In genomic region chr12:96396914-96397313, GRCh38 we compare ENCODE assay signal across 1 cellular context.
TF ChIP-seq lines count a peak whose summit lies in the region.

No MANE protein-coding gene starts in this region.

TF ChIP-seq in HepG2, 621 proteins besides CTCF, POLR2A, EP300 and RAD21:
- TF ChIP-seq CEBPG (CRISPR knock-in tag; IDR thresholded peaks at IDR 0.05), result no peak
- TF ChIP-seq ATF7 (IDR thresholded peaks at IDR 0.05), result no peak
- TF ChIP-seq ATF7 (CRISPR knock-in tag; IDR thresholded peaks at IDR 0.05), result no peak
- TF ChIP-seq ZNF614 (CRISPR knock-in tag; IDR thresholded peaks at IDR 0.05; ENCODE audit: borderline replicate concordance), result no peak
- no peak for TF ChIP-seq MAFG (CRISPR knock-in tag; IDR thresholded peaks at IDR 0.05)
- TF ChIP-seq, protein P1, sequence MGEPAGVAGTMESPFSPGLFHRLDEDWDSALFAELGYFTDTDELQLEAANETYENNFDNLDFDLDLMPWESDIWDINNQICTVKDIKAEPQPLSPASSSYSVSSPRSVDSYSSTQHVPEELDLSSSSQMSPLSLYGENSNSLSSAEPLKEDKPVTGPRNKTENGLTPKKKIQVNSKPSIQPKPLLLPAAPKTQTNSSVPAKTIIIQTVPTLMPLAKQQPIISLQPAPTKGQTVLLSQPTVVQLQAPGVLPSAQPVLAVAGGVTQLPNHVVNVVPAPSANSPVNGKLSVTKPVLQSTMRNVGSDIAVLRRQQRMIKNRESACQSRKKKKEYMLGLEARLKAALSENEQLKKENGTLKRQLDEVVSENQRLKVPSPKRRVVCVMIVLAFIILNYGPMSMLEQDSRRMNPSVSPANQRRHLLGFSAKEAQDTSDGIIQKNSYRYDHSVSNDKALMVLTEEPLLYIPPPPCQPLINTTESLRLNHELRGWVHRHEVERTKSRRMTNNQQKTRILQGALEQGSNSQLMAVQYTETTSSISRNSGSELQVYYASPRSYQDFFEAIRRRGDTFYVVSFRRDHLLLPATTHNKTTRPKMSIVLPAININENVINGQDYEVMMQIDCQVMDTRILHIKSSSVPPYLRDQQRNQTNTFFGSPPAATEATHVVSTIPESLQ (CRISPR knock-in tag; conservative IDR thresholded peaks at IDR 0.05), result no peak
- no peak for TF ChIP-seq ZNF160 (CRISPR knock-in tag; IDR thresholded peaks at IDR 0.05)
- TF ChIP-seq ONECUT2 (CRISPR knock-in tag; IDR thresholded peaks at IDR 0.05), result no peak
- TF ChIP-seq, protein P2, sequence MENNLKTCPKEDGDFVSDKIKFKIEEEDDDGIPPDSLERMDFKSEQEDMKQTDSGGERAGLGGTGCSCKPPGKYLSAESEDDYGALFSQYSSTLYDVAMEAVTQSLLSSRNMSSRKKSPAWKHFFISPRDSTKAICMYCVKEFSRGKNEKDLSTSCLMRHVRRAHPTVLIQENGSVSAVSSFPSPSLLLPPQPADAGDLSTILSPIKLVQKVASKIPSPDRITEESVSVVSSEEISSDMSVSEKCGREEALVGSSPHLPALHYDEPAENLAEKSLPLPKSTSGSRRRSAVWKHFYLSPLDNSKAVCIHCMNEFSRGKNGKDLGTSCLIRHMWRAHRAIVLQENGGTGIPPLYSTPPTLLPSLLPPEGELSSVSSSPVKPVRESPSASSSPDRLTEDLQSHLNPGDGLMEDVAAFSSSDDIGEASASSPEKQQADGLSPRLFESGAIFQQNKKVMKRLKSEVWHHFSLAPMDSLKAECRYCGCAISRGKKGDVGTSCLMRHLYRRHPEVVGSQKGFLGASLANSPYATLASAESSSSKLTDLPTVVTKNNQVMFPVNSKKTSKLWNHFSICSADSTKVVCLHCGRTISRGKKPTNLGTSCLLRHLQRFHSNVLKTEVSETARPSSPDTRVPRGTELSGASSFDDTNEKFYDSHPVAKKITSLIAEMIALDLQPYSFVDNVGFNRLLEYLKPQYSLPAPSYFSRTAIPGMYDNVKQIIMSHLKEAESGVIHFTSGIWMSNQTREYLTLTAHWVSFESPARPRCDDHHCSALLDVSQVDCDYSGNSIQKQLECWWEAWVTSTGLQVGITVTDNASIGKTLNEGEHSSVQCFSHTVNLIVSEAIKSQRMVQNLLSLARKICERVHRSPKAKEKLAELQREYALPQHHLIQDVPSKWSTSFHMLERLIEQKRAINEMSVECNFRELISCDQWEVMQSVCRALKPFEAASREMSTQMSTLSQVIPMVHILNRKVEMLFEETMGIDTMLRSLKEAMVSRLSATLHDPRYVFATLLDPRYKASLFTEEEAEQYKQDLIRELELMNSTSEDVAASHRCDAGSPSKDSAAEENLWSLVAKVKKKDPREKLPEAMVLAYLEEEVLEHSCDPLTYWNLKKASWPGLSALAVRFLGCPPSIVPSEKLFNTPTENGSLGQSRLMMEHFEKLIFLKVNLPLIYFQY (CRISPR knock-in tag; IDR thresholded peaks at IDR 0.05; ENCODE audit: borderline replicate concordance), result no peak
- TF ChIP-seq ZNF816 (CRISPR knock-in tag; IDR thresholded peaks at IDR 0.05; ENCODE audit: borderline replicate concordance), result no peak
- no peak for TF ChIP-seq MYPOP (CRISPR knock-in tag; IDR thresholded peaks at IDR 0.05)
- no peak for TF ChIP-seq FOXP4 (CRISPR knock-in tag; IDR thresholded peaks at IDR 0.05)
- no peak for TF ChIP-seq ZNF703 (CRISPR knock-in tag; IDR thresholded peaks at IDR 0.05; ENCODE audit: borderline replicate concordance)
- TF ChIP-seq CREBL2 (CRISPR knock-in tag; IDR thresholded peaks at IDR 0.05; ENCODE audit: borderline replicate concordance), result no peak
- TF ChIP-seq SP1 (IDR thresholded peaks at IDR 0.05), result no peak
- TF ChIP-seq SP1 (CRISPR knock-in tag; IDR thresholded peaks at IDR 0.05), result no peak
- TF ChIP-seq KAT8 (CRISPR knock-in tag; IDR thresholded peaks at IDR 0.05), result no peak
- TF ChIP-seq U2AF2 (IDR thresholded peaks at IDR 0.05; ENCODE audit: low read depth, low read length), result no peak
- TF ChIP-seq KAT7 (CRISPR knock-in tag; IDR thresholded peaks at IDR 0.05; ENCODE audit: borderline replicate concordance), result no peak
- no peak for TF ChIP-seq RCOR2 (CRISPR knock-in tag; IDR thresholded peaks at IDR 0.05)
